In genomic region chr17:58327363-58328194, GRCh38 we compare ENCODE assay signal across 8 cellular contexts. TPM values are rescaled to one million over a fixed set of nuclear protein-coding genes. Genes with fewer than 3 reads are reported as not detected.
A peak's percentile ranks its signal among the peaks of the same experiment; 100 is the strongest.
DNase-seq lines count a peak whose midpoint lies in the region; ATAC-seq lines count a peak whose summit lies in the region.
"Had no signal": no experiment of that assay in that cellular context is flagged by ENCODE, and none has a peak within 500 bp of the region (broad histone marks: within the 10 kb centered on the region; RNA-seq: fewer than 3 reads in every experiment).

No MANE protein-coding gene starts in this region.

- peaks cover 56% of the 10 kb centered on the region for H3K4me1 Mint-ChIP-seq in activated naive CD8-positive, alpha-beta T cell treated with anti-CD3 and anti-CD28 coated beads for 36 hours

- peaks cover 43% of the 10 kb centered on the region for H3K4me1 ChIP-seq in Karpas-422 (ENCODE audit: low read length)
- H3K4me1 ChIP-seq in neuron (ENCODE audit: insufficient read depth, low read length), result peaks cover 34% of the 10 kb centered on the region

- peaks cover 22% of the 10 kb centered on the region for H3K36me3 ChIP-seq in Karpas-422 (ENCODE audit: insufficient read depth, low read length)
- H3K36me3 ChIP-seq in neuron (ENCODE audit: insufficient read depth, low read length), result no peaks in the 10 kb centered on the region

- H2AFZ ChIP-seq in Karpas-422 (ENCODE audit: low read length) (no peak overlapping the region), neuron (ENCODE audit: low read depth, low read length) (no peak overlapping the region)

- peak overlapping the region; percentile 100 for H3K4me3 Mint-ChIP-seq in activated naive CD8-positive, alpha-beta T cell treated with anti-CD3 and anti-CD28 coated beads for 36 hours

- H3K4me3 ChIP-seq in GM08714 (ENCODE audit: low read length), result peak overlapping the region; percentile 17; the same call in 1 of the 2 replicates
- no peak overlapping the region for H3K4me3 ChIP-seq in Karpas-422 (ENCODE audit: low read length)
- peak overlapping the region; percentile 52 for H3K4me3 ChIP-seq in neuron (ENCODE audit: low read length)

- peak overlapping the region; percentile 30 for H3K4me2 ChIP-seq in Karpas-422 (ENCODE audit: low read depth, low read length, poor library complexity, severe bottlenecking)

- peaks cover 41% of the 10 kb centered on the region for H3K36me3 Mint-ChIP-seq in activated naive CD8-positive, alpha-beta T cell treated with anti-CD3 and anti-CD28 coated beads for 36 hours

- peak overlapping the region; percentile 100 for H3K27ac Mint-ChIP-seq in activated naive CD8-positive, alpha-beta T cell treated with anti-CD3 and anti-CD28 coated beads for 36 hours

- DNase-seq in Karpas-422 (peak; percentile 94), kidney glomerular epithelial cell (lab: John Stamatoyannopoulos, UW) (no peak), mucosa of gallbladder (ENCODE audit: low spot score) (no peak)
- no peak for DNase-seq in activated naive CD8-positive, alpha-beta T cell treated with anti-CD3 and anti-CD28 coated beads for 36 hours

- H3K9me3 Mint-ChIP-seq in activated naive CD8-positive, alpha-beta T cell treated with anti-CD3 and anti-CD28 coated beads for 36 hours, result peaks cover 10% of the 10 kb centered on the region

- H3K27ac ChIP-seq in Karpas-422 (ENCODE audit: low read length), result peak overlapping the region; percentile 100

- peak overlapping the region; percentile 61 for H3K9ac ChIP-seq in Karpas-422 (ENCODE audit: low read length)

- H3K79me2 ChIP-seq in Karpas-422 (ENCODE audit: low read length), result peaks cover 13% of the 10 kb centered on the region

- no peak for ATAC-seq in GM21723 (IDR thresholded peaks at IDR 0.05; ENCODE audit: unreplicated experiment)

- peaks cover 47% of the 10 kb centered on the region for H3K27me3 Mint-ChIP-seq in activated naive CD8-positive, alpha-beta T cell treated with anti-CD3 and anti-CD28 coated beads for 36 hours

- no peaks in the 10 kb centered on the region for H3K27me3 ChIP-seq in Karpas-422 (ENCODE audit: low read length)
- peaks cover 23% of the 10 kb centered on the region for H3K27me3 ChIP-seq in neuron (ENCODE audit: insufficient read depth, low read length)

- no peaks in the 10 kb centered on the region for H3K9me2 ChIP-seq in Karpas-422 (replicated peaks; ENCODE audit: insufficient read depth, low read length)

- peaks cover 17% of the 10 kb centered on the region; the same call in 1 of the 2 replicates for H4K20me1 ChIP-seq in Karpas-422 (ENCODE audit: insufficient read depth, low read depth, low read length)

- H3K9me3 ChIP-seq in Karpas-422 (ENCODE audit: low read length) (no peaks in the 10 kb centered on the region), neuron (ENCODE audit: low read length) (no peaks in the 10 kb centered on the region)

RNA-seq across cellular contexts. Expression of gene TSPOAP1, which starts 1.0 kb away (rescaled TPM):
- total RNA-seq in Karpas-422 (2014; rRNA removed; shearing (Covaris generic); ENCODE audit: low replicate concordance), result 7.8 and 14.0 TPM in 2 replicates
- 10 to 100 TPM; 13.7 to 15.4 TPM for total RNA-seq in activated naive CD8-positive, alpha-beta T cell treated with anti-CD3 and anti-CD28 coated beads for 36 hours
- total RNA-seq in mucosa of gallbladder, result 30.2 TPM

RNA-seq across cellular contexts. Expression of gene SUPT4H1, which starts 24.4 kb away (rescaled TPM):
- total RNA-seq in Karpas-422 (2014; rRNA removed; shearing (Covaris generic); ENCODE audit: low replicate concordance), result 50.2 and 64.7 TPM in 2 replicates
- 100 to 1,000 TPM; 136 to 139 TPM for total RNA-seq in activated naive CD8-positive, alpha-beta T cell treated with anti-CD3 and anti-CD28 coated beads for 36 hours
- 72.4 TPM for total RNA-seq in mucosa of gallbladder

RNA-seq across cellular contexts. Expression of gene MPO, which starts 46.8 kb away (rescaled TPM):
- total RNA-seq in Karpas-422 (2014; rRNA removed; shearing (Covaris generic); ENCODE audit: low replicate concordance), result not detected in 2 replicates
- total RNA-seq in activated naive CD8-positive, alpha-beta T cell treated with anti-CD3 and anti-CD28 coated beads for 36 hours, result not detected
- total RNA-seq in mucosa of gallbladder, result 0.06 TPM
- total RNA-seq: fibroblast of villous mesenchyme had no signal
